In the genomic region with DNA sequence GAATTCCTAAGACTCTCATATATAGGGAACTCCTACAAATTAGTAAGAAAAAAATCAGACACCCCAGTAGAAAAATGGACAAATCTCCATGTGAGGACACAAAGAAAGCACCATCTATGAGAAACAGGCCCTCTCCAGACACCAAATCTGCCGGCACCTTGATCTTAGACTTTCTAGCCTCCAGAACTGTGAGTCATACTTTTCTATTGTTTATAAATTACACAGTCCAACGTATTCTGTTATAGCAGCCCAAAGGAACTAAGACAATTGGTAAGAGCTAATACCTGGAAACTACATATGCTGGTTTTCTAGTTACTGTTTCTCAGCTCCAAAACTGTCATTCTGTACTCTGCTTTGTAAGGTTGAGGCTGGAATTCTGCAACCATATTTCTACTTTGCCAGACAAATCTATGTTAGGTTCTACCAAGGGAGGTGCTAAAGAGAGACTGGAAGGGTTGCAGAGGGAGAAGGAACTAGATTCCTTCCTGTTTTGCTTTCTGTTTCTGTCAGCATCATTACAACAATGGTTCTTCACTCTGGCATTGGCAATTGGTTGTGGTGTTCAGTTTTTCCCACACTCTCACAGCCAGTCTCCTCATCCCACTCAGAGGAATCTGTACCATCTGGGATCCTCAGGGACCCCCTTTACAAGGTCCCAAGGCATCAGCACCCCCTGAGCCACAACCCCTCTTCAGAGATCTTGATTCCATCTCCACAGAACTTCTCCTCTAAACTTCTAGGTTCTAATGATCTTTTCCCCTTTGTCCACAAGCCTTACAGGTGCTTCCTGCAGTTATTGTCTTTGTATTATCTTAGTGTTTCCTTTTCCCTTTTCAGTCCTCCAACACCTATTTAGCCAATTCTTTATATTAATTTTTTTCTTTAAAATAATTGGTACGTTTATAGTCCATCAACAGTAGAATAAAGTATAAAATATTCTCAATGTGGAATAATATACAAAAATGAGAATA, we compare ENCODE assay signal across 9 cellular contexts. TPM values are rescaled to one million over a fixed set of nuclear protein-coding genes. Genes with fewer than 3 reads are reported as not detected.
DNase-seq lines count a peak whose midpoint lies in the region; ATAC-seq and TF ChIP-seq lines count a peak whose summit lies in the region.
"Had no signal": no experiment of that assay in that cellular context is flagged by ENCODE, and none has a peak within 500 bp of the region (broad histone marks: within the 10 kb centered on the region; RNA-seq: fewer than 3 reads in every experiment).

No MANE protein-coding gene starts in this region.

- H3K4me1 ChIP-seq in thyroid gland, result peaks cover 11 to 16% of the 10 kb centered on the region in 2 donors

- no peaks in the 10 kb centered on the region for H3K9me3 ChIP-seq in thyroid gland

- 55 to 70% methylated on average over 3 of the region's 3 CpGs for whole genome bisulfite sequencing in thyroid gland, 2 donors

- peak overlapping the region in 1 of 3 donors; percentile 3 for H3K27ac ChIP-seq in thyroid gland

- no peaks in the 10 kb centered on the region for H3K27me3 ChIP-seq in thyroid gland

- intact Hi-C loops in thyroid gland (cut with DNase I), result no loop called here

- TF ChIP-seq POLR2A in thyroid gland (IDR thresholded peaks at IDR 0.05), result no peak

- no peaks in the 10 kb centered on the region for H3K36me3 ChIP-seq in thyroid gland

- TF ChIP-seq CTCF in GM10266 (IDR thresholded peaks at IDR 0.05; ENCODE audit: control insufficient read depth, insufficient read depth, low read depth, missing control alignments) (no peak), thyroid gland (IDR thresholded peaks at IDR 0.05) (no peak)

- H3K4me3 ChIP-seq in thyroid gland (replicated peaks in 1 of 3), result no peak overlapping the region

- DNase-seq in GM10266 (ENCODE audit: extremely low spot score), result peak; percentile 29
- DNase-seq in OCI-M1 (lab: John Stamatoyannopoulos, UW), result peak; percentile 64
- peak; percentile 71 for DNase-seq in glomerular endothelial cell (ENCODE audit: extremely low read depth, low read depth, low spot score)
- no peak for DNase-seq in thyroid gland
- DNase-seq in middle frontal gyrus (ENCODE audit: extremely low spot score, low spot score), result no peak
- DNase-seq in NCI-H187 (lab: John Stamatoyannopoulos, UW), result no peak
- DNase-seq in activated CD4-positive, CD25-positive, alpha-beta regulatory T cell (lab: John Stamatoyannopoulos, UW), result no peak
- DNase-seq: stimulated activated naive B cell treated with anti-CD40 and anti-IgM and Interleukin-4, amounts not matched to agents 10 μg/mL and 1 μg/mL and 100 μg/mL, for 72 hours had no signal

- peak; percentile 84 for ATAC-seq in HG02610 (IDR thresholded peaks at IDR 0.05; ENCODE audit: unreplicated experiment)

RNA-seq across cellular contexts. Expression of a gene that starts 35.5 kb away (rescaled TPM):
- total RNA-seq in glomerular endothelial cell (14.6 and 15.7 TPM in 2 replicates), thyroid gland (1 to 10 TPM; 3.4 to 9.9 (median 5.8) TPM)

Comparison
In these comparisons a context has a peak if more than half of its experiments do, and no peak if none do; other contexts are left out.
1. DNase-seq: peak in GM10266 (single experiment), OCI-M1 (single experiment) and glomerular endothelial cell (single experiment); none in thyroid gland (0 of 2), middle frontal gyrus (single experiment), NCI-H187 (0 of 2) and activated CD4-positive, CD25-positive, alpha-beta regulatory T cell (0 of 4).